Comparison of ENCODE assay signal across 12 cellular contexts in the genomic region with DNA sequence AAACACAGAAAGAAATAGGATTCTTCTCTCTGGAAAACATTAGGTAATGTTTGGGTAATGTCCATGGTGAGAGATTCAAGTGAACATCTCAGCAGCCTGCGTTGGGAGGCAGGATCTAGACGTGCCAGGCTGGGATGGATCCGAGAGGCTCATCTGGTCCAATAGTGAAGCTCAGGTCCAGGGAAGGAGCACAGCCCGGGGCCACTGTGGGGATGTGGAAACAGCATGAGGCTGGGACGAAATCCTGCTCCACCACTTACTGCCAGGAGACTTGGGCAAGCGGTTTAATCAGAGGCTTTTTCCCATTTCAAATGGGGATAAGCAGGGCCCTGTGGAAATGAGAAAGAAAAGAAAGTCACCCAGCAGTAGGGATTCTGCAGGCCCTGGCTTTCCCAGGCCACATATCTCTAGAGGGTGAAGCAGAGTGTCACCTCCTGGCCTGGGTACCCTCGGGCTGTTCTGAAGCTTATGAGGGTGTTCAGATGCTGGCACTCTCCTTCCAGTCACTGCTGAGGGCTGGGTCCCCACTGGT.
DNase-seq lines count a peak whose midpoint lies in the region; ATAC-seq, FAIRE-seq and TF ChIP-seq lines count a peak whose summit lies in the region.
"Had no signal": no experiment of that assay in that cellular context is flagged by ENCODE, and none has a peak within 500 bp of the region (broad histone marks: within the 10 kb centered on the region; RNA-seq: fewer than 3 reads in every experiment).

No MANE protein-coding gene starts in this region.

- no peak for DNase-seq in HepG2 (ENCODE audit: low spot score)
- peak; percentile 69 for DNase-seq in left cardiac atrium
- no peak for DNase-seq in osteocyte (ENCODE audit: extremely low spot score, unreplicated experiment)
- DNase-seq in aorta, result peak; percentile 72 to 86
- DNase-seq in NCI-H748 treated with DMSO at 0.1 percent for 48 hours (lab: John Stamatoyannopoulos, UW), result no peak
- no peak for DNase-seq in NCI-H2227 (lab: John Stamatoyannopoulos, UW; ENCODE audit: unreplicated experiment)
- DNase-seq: ACHN, NCI-H2081 treated with DMSO at 0.1 percent for 48 hours had no signal

- H2AFZ ChIP-seq in HepG2 (ENCODE audit: low read length), result no peak overlapping the region

- peaks cover 13% of the 10 kb centered on the region for H3K4me1 Mint-ChIP-seq in osteocyte (ENCODE audit: unreplicated experiment)

- BruUV-seq in HepG2 (replicated peaks; lab: Mats Ljungman, UMichigan), result no TSS peak

- no peak overlapping the region for H3K4me3 ChIP-seq in liver (ENCODE audit: low read depth in 1 of 3, low read length in 3 of 3)
- H3K4me3 ChIP-seq in HepG2 (replicated peaks in 1 of 3; ENCODE audit: insufficient read depth in 1 of 3, low read depth in 2 of 3, low read length in 3 of 3), result no peak overlapping the region
- H3K4me3 ChIP-seq in aorta (ENCODE audit: low read length in 2 of 2), result no peak overlapping the region

- no peak for TF ChIP-seq CTCF in liver (IDR thresholded peaks at IDR 0.05; ENCODE audit: low read depth, low read length, missing input control)
- TF ChIP-seq CTCF in HepG2 (CRISPR knock-in tag; IDR thresholded peaks at IDR 0.05), result no peak
- no peak for TF ChIP-seq CTCF in osteocyte (IDR thresholded peaks at IDR 0.05)

- H3K9me3 ChIP-seq in liver (ENCODE audit: control insufficient read depth in 4 of 4, low read length in 3 of 4), result no peaks in the 10 kb centered on the region
- no peaks in the 10 kb centered on the region for H3K9me3 ChIP-seq in HepG2 (ENCODE audit: low read length)
- H3K9me3 ChIP-seq in aorta (ENCODE audit: control insufficient read depth, low read length), result no peaks in the 10 kb centered on the region

- TF ChIP-seq RAD21 in liver (IDR thresholded peaks at IDR 0.05), result no peak
- no peak for TF ChIP-seq RAD21 in HepG2 (CRISPR knock-in tag; IDR thresholded peaks at IDR 0.05)

- in situ Hi-C loops in HepG2 (cut with HindIII; ENCODE audit: extremely low pct_ligation_motif_present, low pct_unique_long_range_greater_than_20kb), result no loop called here

- H3K4me2 ChIP-seq in HepG2 (ENCODE audit: low read depth, low read length), result no peak overlapping the region

- peak overlapping the region; percentile 52 for H3K27ac Mint-ChIP-seq in osteocyte (ENCODE audit: unreplicated experiment)

- no peaks in the 10 kb centered on the region for H3K27me3 Mint-ChIP-seq in osteocyte (ENCODE audit: unreplicated experiment)

- no peaks in the 10 kb centered on the region for H4K20me1 ChIP-seq in HepG2 (ENCODE audit: insufficient read depth, low read length)

- no peaks in the 10 kb centered on the region for H3K9me3 Mint-ChIP-seq in osteocyte (ENCODE audit: unreplicated experiment)

- H3K79me2 ChIP-seq in HepG2 (ENCODE audit: insufficient read depth, low read length), result no peaks in the 10 kb centered on the region

- H3K27ac ChIP-seq in liver (ENCODE audit: low read depth in 1 of 2, low read length in 2 of 2) (peak overlapping the region; percentile 51 to 56), HepG2 (ENCODE audit: extremely low read length, insufficient read depth, low read length) (no peak overlapping the region), aorta (ENCODE audit: low read depth in 1 of 2, low read length in 2 of 2) (peak overlapping the region in 1 of 2 donors; percentile 16)
- H3K27ac ChIP-seq: VCaP had no signal

- CTCF ChIA-PET in HepG2 (lab: Yijun Ruan, JAX; ENCODE audit: low intra/inter-chr PET ratio, low total read pairs), result no interaction called here

- H3K9ac ChIP-seq in liver (ENCODE audit: low read depth in 1 of 2, low read length in 2 of 2) (no peak overlapping the region), HepG2 (ENCODE audit: insufficient read depth, low read depth, low read length) (no peak overlapping the region)

- POLR2A ChIA-PET in HepG2 (lab: Yijun Ruan, JAX), result no interaction called here

- H3K36me3 Mint-ChIP-seq in osteocyte (ENCODE audit: unreplicated experiment), result no peaks in the 10 kb centered on the region

- no peak for TF ChIP-seq POLR2A in HepG2 (IDR thresholded peaks at IDR 0.05; ENCODE audit: insufficient read depth in 1 of 2, low read depth in 2 of 2, low read length in 2 of 2)

- 80% methylated on average over 7 of the region's 7 CpGs for WGBS in liver
- 19% methylated on average over 6 of the region's 7 CpGs for WGBS in HepG2 (ENCODE audit: low lambda C conversion rate)
- 12 to 25% methylated on average over 7 of the region's 7 CpGs for WGBS in aorta, 2 donors

- H3K36me3 ChIP-seq in liver (ENCODE audit: control insufficient read depth in 4 of 4, insufficient read depth in 3 of 4, low read depth in 1 of 4, low read length in 3 of 4) (no peaks in the 10 kb centered on the region), HepG2 (replicated peaks in 1 of 2; ENCODE audit: control insufficient read depth in 1 of 2, insufficient read depth in 2 of 2, low read length in 2 of 2) (no peaks in the 10 kb centered on the region), aorta (ENCODE audit: control insufficient read depth in 1 of 2, insufficient read depth in 2 of 2, low read length in 1 of 2) (no peaks in the 10 kb centered on the region)

- H3K27me3 ChIP-seq in liver (ENCODE audit: control insufficient read depth in 4 of 4, insufficient read depth in 4 of 4, low read length in 3 of 4), result peaks cover 0 to 4% (median 0%) of the 10 kb centered on the region in 4 donors
- H3K27me3 ChIP-seq in HepG2 (ENCODE audit: control insufficient read depth in 1 of 2, insufficient read depth in 2 of 2, low read length in 2 of 2), result no peaks in the 10 kb centered on the region
- H3K27me3 ChIP-seq in aorta (ENCODE audit: control insufficient read depth in 1 of 2, insufficient read depth in 2 of 2, low read length in 1 of 2), result no peaks in the 10 kb centered on the region

- no peaks in the 10 kb centered on the region for H3K4me1 ChIP-seq in liver (ENCODE audit: control insufficient read depth in 4 of 4, insufficient read depth in 4 of 4, low read length in 3 of 4)
- no peaks in the 10 kb centered on the region for H3K4me1 ChIP-seq in HepG2 (ENCODE audit: insufficient read depth, low read length)
- H3K4me1 ChIP-seq in aorta (ENCODE audit: control insufficient read depth in 1 of 2, insufficient read depth in 2 of 2, low read length in 2 of 2), result no peaks in the 10 kb centered on the region

- ATAC-seq in HepG2 (no peak), left cardiac atrium (peak; percentile 82 to 85), aorta (ENCODE audit: low FRiP score) (peak; percentile 79), GM21576 (IDR thresholded peaks at IDR 0.05; ENCODE audit: unreplicated experiment) (no peak)

- intact Hi-C loops in HepG2 (cut with micrococcal nuclease; ENCODE audit: unreplicated experiment), result no loop called here
- intact Hi-C loops in left cardiac atrium (cut with DNase I), result no loop called here
- intact Hi-C loops in aorta (cut with DNase I), result no loop called here

- no peak overlapping the region for H3K4me3 Mint-ChIP-seq in osteocyte (ENCODE audit: unreplicated experiment)

- TF ChIP-seq EP300 in HepG2 (IDR thresholded peaks at IDR 0.05; ENCODE audit: low read depth in 2 of 2, low read length in 2 of 2) (no peak), HepG2 (CRISPR knock-in tag; IDR thresholded peaks at IDR 0.05; ENCODE audit: borderline replicate concordance) (no peak)

- FAIRE-seq in HepG2 (lab: Jason Lieb, UNC), result no peak
- FAIRE-seq: colon had no signal

TF ChIP-seq in liver, 16 proteins besides CTCF, POLR2A, EP300 and RAD21:
- no peak for TF ChIP-seq TAF1 (conservative IDR thresholded peaks at IDR 0.05)

TF ChIP-seq in HepG2, 621 proteins besides CTCF, POLR2A, EP300 and RAD21:
- TF ChIP-seq AGO1 (IDR thresholded peaks at IDR 0.05; ENCODE audit: low read depth, low read length, poor library complexity, severe bottlenecking) (no peak), ZNF354B (CRISPR knock-in tag; IDR thresholded peaks at IDR 0.05) (no peak), GABPB1 (CRISPR knock-in tag; IDR thresholded peaks at IDR 0.05) (no peak)

Comparison
In these comparisons a context has a peak if more than half of its experiments do, and no peak if none do; other contexts are left out.
1. ATAC-seq: peak in left cardiac atrium (2 of 2) and aorta (single experiment); none in HepG2 (single experiment) and GM21576 (single experiment).
2. DNase-seq: peak in left cardiac atrium (single experiment) and aorta (2 of 2); none in HepG2 (single experiment), osteocyte (single experiment), NCI-H748 treated with DMSO at 0.1 percent for 48 hours (single experiment) and NCI-H2227 (single experiment).